8 cellular contexts compared by ENCODE assay signal in genomic region chr2:39099820-39100728, GRCh38. TPM values are rescaled to one million over a fixed set of nuclear protein-coding genes. Genes with fewer than 3 reads are reported as not detected.
DNase-seq lines count a peak whose midpoint lies in the region; ATAC-seq and TF ChIP-seq lines count a peak whose summit lies in the region.

No MANE protein-coding gene starts in this region.

- no peak for TF ChIP-seq POLR2A in adrenal gland (IDR thresholded peaks at IDR 0.05)

- intact Hi-C loops in adrenal gland (cut with DNase I) = no loop called here

- peak overlapping the region; percentile 73 to 82 for H3K27ac Mint-ChIP-seq in effector memory CD8-positive, alpha-beta T cell

- no peaks in the 10 kb centered on the region for H3K27me3 Mint-ChIP-seq in effector memory CD8-positive, alpha-beta T cell

- no peaks in the 10 kb centered on the region for H3K36me3 ChIP-seq in adrenal gland (replicated peaks in 1 of 2)

- H3K9me3 ChIP-seq in adrenal gland (replicated peaks in 1 of 3) = no peaks in the 10 kb centered on the region

- H3K4me1 Mint-ChIP-seq in effector memory CD8-positive, alpha-beta T cell (ENCODE audit: low read depth in 2 of 2) = peaks cover 45 to 77% of the 10 kb centered on the region in 2 donors

- H3K27ac ChIP-seq in adrenal gland = no peak overlapping the region

- no peaks in the 10 kb centered on the region for H3K9me3 Mint-ChIP-seq in effector memory CD8-positive, alpha-beta T cell

- POLR2A ChIA-PET in GM10248 (lab: Yijun Ruan, JAX) = no interaction called here

- CTCF ChIA-PET in GM10248 (lab: Yijun Ruan, JAX) = interaction anchor here (0.8 to 1.7 kb wide), 5 partner anchors 11 to 129 kb away, joined by 3 to 4 read pairs (median 3); no protein-coding TSS in a partner anchor

- no peak for DNase-seq in effector memory CD8-positive, alpha-beta T cell
- no peak for DNase-seq in effector CD8-positive, alpha-beta T cell (lab: John Stamatoyannopoulos, UW)
- DNase-seq in GM10248 (ENCODE audit: extremely low spot score) = no peak
- no peak for DNase-seq in adrenal gland
- DNase-seq in pons (ENCODE audit: low spot score) = no peak

- no peaks in the 10 kb centered on the region for H3K27me3 ChIP-seq in adrenal gland

- H3K4me3 ChIP-seq in adrenal gland = no peak overlapping the region

- TF ChIP-seq CTCF in GM10248 (IDR thresholded peaks at IDR 0.05; ENCODE audit: control extremely low read depth, extremely low read depth, low read depth, missing control alignments) = no peak
- no peak for TF ChIP-seq CTCF in adrenal gland (IDR thresholded peaks at IDR 0.05)

- H3K36me3 Mint-ChIP-seq in effector memory CD8-positive, alpha-beta T cell (ENCODE audit: insufficient read depth) = peaks cover 14% of the 10 kb centered on the region

- H3K4me3 Mint-ChIP-seq in effector memory CD8-positive, alpha-beta T cell = peak overlapping the region; percentile 18 to 55

- ATAC-seq in GM18499 (IDR thresholded peaks at IDR 0.05; ENCODE audit: insufficient read depth, unreplicated experiment) = peak; percentile 53
- peak; percentile 63 for ATAC-seq in GM21381 (IDR thresholded peaks at IDR 0.05; ENCODE audit: unreplicated experiment)
- ATAC-seq in HG03571 (IDR thresholded peaks at IDR 0.05; ENCODE audit: unreplicated experiment) = peak; percentile 61
- peak; percentile 59 for ATAC-seq in effector memory CD8-positive, alpha-beta T cell (replicated peaks)

- 95 to 99% (median 97%) methylated on average over 4 to 7 of the region's 7 CpGs for whole genome bisulfite sequencing in adrenal gland, 4 donors

- peaks cover 0 to 24% of the 10 kb centered on the region in 2 donors for H3K4me1 ChIP-seq in adrenal gland (replicated peaks in 1 of 2)

RNA-seq across cellular contexts. Expression of gene SOS1, which starts 20.8 kb away (rescaled TPM):
- 10 to 100 TPM; 13.3 to 42.0 (median 26.9) TPM for total RNA-seq in adrenal gland
- polyA plus RNA-seq in adrenal gland = 10 to 100 TPM in 1 of 3 donors, 1 to 10 TPM in 2; 6.4 to 30.1 (median 6.5) TPM
